Comparison of ENCODE assay signal across 12 cellular contexts in genomic region chr22:30806391-30806861, GRCh38.
A peak's percentile ranks its signal among the peaks of the same experiment; 100 is the strongest.
DNase-seq lines count a peak whose midpoint lies in the region; ATAC-seq, FAIRE-seq and TF ChIP-seq lines count a peak whose summit lies in the region.
"Had no signal": no experiment of that assay in that cellular context is flagged by ENCODE, and none has a peak within 500 bp of the region (broad histone marks: within the 10 kb centered on the region; RNA-seq: fewer than 3 reads in every experiment).

No MANE protein-coding gene starts in this region.

- H3K27ac ChIP-seq in HEK293 (ENCODE audit: extremely low read depth, low read depth, low read length), result no peak overlapping the region
- H3K27ac ChIP-seq: tibial artery had no signal

- DNase-seq in AG10803 (ENCODE audit: low read depth) (peak; percentile 42), RCC 7860 (ENCODE audit: low spot score) (peak; percentile 18), fibroblast of the aortic adventitia (ENCODE audit: low read depth) (peak; percentile 43)
- no peak for DNase-seq in activated effector memory CD4-positive, alpha-beta T cell treated with anti-CD3 and anti-CD28 coated beads, Interleukin-2, amount 50 U/mL, for 16 hours
- DNase-seq in activated CD4-positive, alpha-beta T cell treated with anti-CD3 and anti-CD28 coated beads, Interleukin-2, amount 50 U/mL, for 48 hours, result no peak
- DNase-seq: COR-L47, NCI-H1105 treated with DMSO at 0.1 percent for 48 hours, T-helper 9 cell, tibial artery had no signal

- POLR2A ChIA-PET in HEK293 (lab: Yijun Ruan, JAX), result no interaction called here

- no peak overlapping the region for H3K4me3 ChIP-seq in AG10803 (ENCODE audit: low read length)
- H3K4me3 ChIP-seq in HEK293 (ENCODE audit: low read depth, low read length), result no peak overlapping the region
- no peak overlapping the region for H3K4me3 ChIP-seq in fibroblast of the aortic adventitia (ENCODE audit: low read depth, low read length)
- H3K4me3 ChIP-seq: tibial artery had no signal

- no peak for ATAC-seq in GM21515 (IDR thresholded peaks at IDR 0.05; ENCODE audit: unreplicated experiment)
- ATAC-seq in HG02610 (IDR thresholded peaks at IDR 0.05; ENCODE audit: unreplicated experiment), result no peak

- no peaks in the 10 kb centered on the region for H3K36me3 ChIP-seq in HEK293 (ENCODE audit: control insufficient read depth in 2 of 2, insufficient read depth in 1 of 2, low read length in 2 of 2)
- H3K36me3 ChIP-seq: tibial artery had no signal

- CTCF ChIA-PET in HEK293 (lab: Yijun Ruan, JAX), result interaction anchor here (0.7 kb wide), 1 partner anchor 158 kb away, joined by 3 read pairs; no protein-coding TSS in a partner anchor

- no peaks in the 10 kb centered on the region for H3K9me3 ChIP-seq in HEK293 (ENCODE audit: control insufficient read depth, insufficient read depth, low read depth, low read length)
- H3K9me3 ChIP-seq: tibial artery had no signal

- H3K4me1 ChIP-seq in HEK293 (ENCODE audit: control insufficient read depth, insufficient read depth, low read length), result peaks cover 3% of the 10 kb centered on the region; the same call in 1 of the 2 replicates

- TF ChIP-seq CTCF in AG10803 (conservative IDR thresholded peaks at IDR 0.05; ENCODE audit: low read length) (no peak), HEK293 (tag by site-specific recombination; IDR thresholded peaks at IDR 0.05) (no peak), fibroblast of the aortic adventitia (IDR thresholded peaks at IDR 0.05; ENCODE audit: insufficient read depth, low read length) (no peak)

- no peak for FAIRE-seq in RCC 7860 (lab: Jason Lieb, UNC)

TF ChIP-seq in HEK293, 187 proteins besides CTCF, POLR2A, EP300 and RAD21 (continues in another document):
- TF ChIP-seq ZBTB20 (tag by site-specific recombination; IDR thresholded peaks at IDR 0.05) (0 out of 2 replicates have a peak, but pooled peaks have one; percentile 24), ZNF48 (tag by site-specific recombination; IDR thresholded peaks at IDR 0.05) (no peak), OVOL3 (tag by site-specific recombination; IDR thresholded peaks at IDR 0.05) (no peak), FEZF1 (tag by site-specific recombination; IDR thresholded peaks at IDR 0.05) (no peak), ZNF132 (tag by site-specific recombination; IDR thresholded peaks at IDR 0.05; ENCODE audit: borderline replicate concordance) (no peak), REST (tag by site-specific recombination; IDR thresholded peaks at IDR 0.05) (peak; percentile 93), WT1 (tag by site-specific recombination; IDR thresholded peaks at IDR 0.05) (no peak), PATZ1 (tag by site-specific recombination; IDR thresholded peaks at IDR 0.05) (peak; percentile 41; the same call in 1 of the 2 replicates), ZNF292 (tag by site-specific recombination; IDR thresholded peaks at IDR 0.05; ENCODE audit: borderline replicate concordance, low read depth) (no peak), SP3 (tag by site-specific recombination; IDR thresholded peaks at IDR 0.05) (no peak), ZBTB11 (tag by site-specific recombination; conservative IDR thresholded peaks at IDR 0.05; ENCODE audit: low read depth) (no peak), ZNF621 (tag by site-specific recombination; IDR thresholded peaks at IDR 0.05) (no peak), ZNF2 (tag by site-specific recombination; IDR thresholded peaks at IDR 0.05) (no peak), ZNF157 (tag by site-specific recombination; IDR thresholded peaks at IDR 0.05) (no peak), ZNF175 (tag by site-specific recombination; IDR thresholded peaks at IDR 0.05) (no peak), ZBTB26 (tag by site-specific recombination; optimal IDR thresholded peaks at IDR 0.05) (no peak), ZNF645 (tag by site-specific recombination; IDR thresholded peaks at IDR 0.05) (no peak)

Comparison
In these comparisons a context has a peak if more than half of its experiments do, and no peak if none do; other contexts are left out.
1. DNase-seq: peak in AG10803 (single experiment), RCC 7860 (single experiment) and fibroblast of the aortic adventitia (single experiment); none in activated effector memory CD4-positive, alpha-beta T cell treated with anti-CD3 and anti-CD28 coated beads, Interleukin-2, amount 50 U/mL, for 16 hours (single experiment) and activated CD4-positive, alpha-beta T cell treated with anti-CD3 and anti-CD28 coated beads, Interleukin-2, amount 50 U/mL, for 48 hours (0 of 2).